1 cellular context compared by ENCODE assay signal in genomic region chr22:35381424-35381772, GRCh38.
TF ChIP-seq lines count a peak whose summit lies in the region.

No MANE protein-coding gene starts in this region.

TF ChIP-seq in HepG2, 621 proteins besides CTCF, POLR2A, EP300 and RAD21:
- no peak for TF ChIP-seq PBX3 (CRISPR knock-in tag; IDR thresholded peaks at IDR 0.05; ENCODE audit: borderline replicate concordance)
- no peak for TF ChIP-seq SETDB1 (CRISPR knock-in tag; IDR thresholded peaks at IDR 0.05; ENCODE audit: borderline replicate concordance)
- 0 out of 2 replicates have a peak, but pooled peaks have one; percentile 35 for TF ChIP-seq ZSCAN31 (CRISPR knock-in tag; IDR thresholded peaks at IDR 0.05; ENCODE audit: low read depth)
- TF ChIP-seq KAT2B (IDR thresholded peaks at IDR 0.05; ENCODE audit: borderline replicate concordance, low read depth, low read length) = no peak
- TF ChIP-seq MTF2 (CRISPR knock-in tag; IDR thresholded peaks at IDR 0.05; ENCODE audit: borderline replicate concordance) = no peak
- no peak for TF ChIP-seq DNMT1 (CRISPR knock-in tag; IDR thresholded peaks at IDR 0.05)
- TF ChIP-seq PAF1 (CRISPR knock-in tag; IDR thresholded peaks at IDR 0.05) = no peak
- TF ChIP-seq HNF4A (CRISPR knock-in tag; IDR thresholded peaks at IDR 0.05) = peak; percentile 50; the same call in 1 of the 2 replicates
- 0 out of 2 replicates have a peak, but pooled peaks have one; percentile 7 for TF ChIP-seq KAT7 (CRISPR knock-in tag; IDR thresholded peaks at IDR 0.05; ENCODE audit: borderline replicate concordance)
- TF ChIP-seq SRY (CRISPR knock-in tag; IDR thresholded peaks at IDR 0.05) = 0 out of 2 replicates have a peak, but pooled peaks have one; percentile 1
- 0 out of 2 replicates have a peak, but pooled peaks have one; percentile 9 for TF ChIP-seq ZNF598 (CRISPR knock-in tag; IDR thresholded peaks at IDR 0.05; ENCODE audit: borderline replicate concordance)
- no peak for TF ChIP-seq SAP130 (CRISPR knock-in tag; IDR thresholded peaks at IDR 0.05; ENCODE audit: low read depth)
- no peak for TF ChIP-seq TARDBP (CRISPR knock-in tag; IDR thresholded peaks at IDR 0.05)
- TF ChIP-seq ZNF160 (CRISPR knock-in tag; IDR thresholded peaks at IDR 0.05) = no peak
- TF ChIP-seq ZNF543 (CRISPR knock-in tag; IDR thresholded peaks at IDR 0.05) = no peak
- TF ChIP-seq RAD51 (IDR thresholded peaks at IDR 0.05; ENCODE audit: borderline replicate concordance) = no peak
- TF ChIP-seq ZNF33B (CRISPR knock-in tag; IDR thresholded peaks at IDR 0.05) = 0 out of 2 replicates have a peak, but pooled peaks have one; percentile 7
- TF ChIP-seq NFE2L2 (IDR thresholded peaks at IDR 0.05; ENCODE audit: low read length) = no peak
- TF ChIP-seq ASH2L (IDR thresholded peaks at IDR 0.05; ENCODE audit: insufficient read length, low read depth, low read length) = peak; percentile 16
- no peak for TF ChIP-seq HMGA1 (CRISPR knock-in tag; conservative IDR thresholded peaks at IDR 0.05)
- TF ChIP-seq MAZ (IDR thresholded peaks at IDR 0.05; ENCODE audit: borderline replicate concordance, low read depth, low read length) = no peak
- 0 out of 2 replicates have a peak, but pooled peaks have one; percentile 58 for TF ChIP-seq MAZ (CRISPR knock-in tag; IDR thresholded peaks at IDR 0.05; ENCODE audit: low read depth)
- no peak for TF ChIP-seq NR3C1 (CRISPR knock-in tag; IDR thresholded peaks at IDR 0.05)
- TF ChIP-seq GMEB2 (CRISPR knock-in tag; IDR thresholded peaks at IDR 0.05; ENCODE audit: low read depth) = no peak
- no peak for TF ChIP-seq ZNF773 (CRISPR knock-in tag; IDR thresholded peaks at IDR 0.05; ENCODE audit: borderline replicate concordance)
- no peak for TF ChIP-seq ZNF512 (CRISPR knock-in tag; IDR thresholded peaks at IDR 0.05)
- no peak for TF ChIP-seq ZNF678 (CRISPR knock-in tag; IDR thresholded peaks at IDR 0.05)
